Comparison of ENCODE assay signal across 8 cellular contexts in genomic region chr3:47010050-47010712, GRCh38. TPM values are rescaled to one million over a fixed set of nuclear protein-coding genes. Genes with fewer than 3 reads are reported as not detected.
DNase-seq lines count a peak whose midpoint lies in the region; ATAC-seq and TF ChIP-seq lines count a peak whose summit lies in the region.

No MANE protein-coding gene starts in this region.

- H3K36me3 Mint-ChIP-seq in activated naive CD4-positive, alpha-beta T cell treated with anti-CD3 and anti-CD28 coated beads for 36 hours (ENCODE audit: low read depth), result peaks cover 10% of the 10 kb centered on the region
- H3K36me3 Mint-ChIP-seq in activated naive CD4-positive, alpha-beta T cell treated with anti-CD3 and anti-CD28 coated beads, Interleukin-2, amount 50 U/mL, for 72 hours, result peaks cover 0 to 7% of the 10 kb centered on the region in 2 donors

- H3K27ac ChIP-seq in coronary artery (peak overlapping the region; percentile 88 to 92), mesodermal cell (ENCODE audit: low read depth, low read length, severe bottlenecking) (peak overlapping the region; percentile 91), upper lobe of left lung (peak overlapping the region; percentile 86 to 91 (median 88))

- no peak for ATAC-seq in activated naive CD4-positive, alpha-beta T cell treated with anti-CD3 and anti-CD28 coated beads, Interleukin-2, amount 50 U/mL, for 72 hours
- ATAC-seq in upper lobe of left lung (ENCODE audit: low FRiP score in 2 of 2) (no peak), HG03095 (IDR thresholded peaks at IDR 0.05; ENCODE audit: unreplicated experiment) (no peak)

- intact Hi-C loops in activated naive CD4-positive, alpha-beta T cell treated with anti-CD3 and anti-CD28 coated beads for 36 hours (cut with micrococcal nuclease), result no loop called here

- H3K36me3 ChIP-seq in mesodermal cell (ENCODE audit: control insufficient read depth, insufficient read depth, low read length) (peaks cover 7% of the 10 kb centered on the region), upper lobe of left lung (peaks cover 3 to 56% (median 24%) of the 10 kb centered on the region in 4 donors)

- H3K4me3 ChIP-seq in coronary artery, result peak overlapping the region; percentile 79
- H3K4me3 ChIP-seq in mesodermal cell (ENCODE audit: extremely low read depth, insufficient read depth, low read length, poor library complexity, severe bottlenecking), result peak overlapping the region; percentile 28
- H3K4me3 ChIP-seq in upper lobe of left lung, result peak overlapping the region; percentile 41 to 71 (median 54)

- H3K9me3 ChIP-seq in mesodermal cell (ENCODE audit: control insufficient read depth, low read length) (no peaks in the 10 kb centered on the region), upper lobe of left lung (no peaks in the 10 kb centered on the region)

- CTCF ChIA-PET in activated naive CD4-positive, alpha-beta T cell treated with anti-CD3 and anti-CD28 coated beads for 36 hours (lab: Charles Lee), result no interaction called here

- peak; percentile 12 for DNase-seq in activated naive CD4-positive, alpha-beta T cell treated with anti-CD3 and anti-CD28 coated beads for 36 hours
- DNase-seq in activated naive CD4-positive, alpha-beta T cell treated with anti-CD3 and anti-CD28 coated beads, Interleukin-2, amount 50 U/mL, for 72 hours (ENCODE audit: low spot score in 2 of 2), result no peak
- DNase-seq in coronary artery (ENCODE audit: low spot score) (peak; percentile 77), upper lobe of left lung (peak in 1 of 2 donors; percentile 57), NCI-H226 (no peak), DMS114 treated with DMSO at 0.1 percent for 48 hours (lab: John Stamatoyannopoulos, UW; ENCODE audit: unreplicated experiment) (no peak)

- H3K27ac Mint-ChIP-seq in activated naive CD4-positive, alpha-beta T cell treated with anti-CD3 and anti-CD28 coated beads for 36 hours, result peak overlapping the region; percentile 36
- H3K27ac Mint-ChIP-seq in activated naive CD4-positive, alpha-beta T cell treated with anti-CD3 and anti-CD28 coated beads, Interleukin-2, amount 50 U/mL, for 72 hours, result peak overlapping the region in 1 of 2 donors; percentile 88

- 72 to 80% methylated on average over 11 to 14 of the region's 27 CpGs for WGBS in mesodermal cell (ENCODE audit: insufficient coverage in 2 of 2), 2 experiments
- WGBS in upper lobe of left lung, 2 donors, result 70 to 84% methylated on average over 16 to 27 of the region's 27 CpGs

- H3K4me1 Mint-ChIP-seq in activated naive CD4-positive, alpha-beta T cell treated with anti-CD3 and anti-CD28 coated beads for 36 hours (ENCODE audit: low read depth), result peaks cover 2% of the 10 kb centered on the region

- H3K4me3 Mint-ChIP-seq in activated naive CD4-positive, alpha-beta T cell treated with anti-CD3 and anti-CD28 coated beads for 36 hours, result peak overlapping the region; percentile 45

- H3K4me1 ChIP-seq in mesodermal cell (ENCODE audit: control insufficient read depth, insufficient read depth, low read length, poor library complexity, severe bottlenecking), result peaks cover 5% of the 10 kb centered on the region
- peaks cover 11 to 20% (median 14%) of the 10 kb centered on the region in 4 donors for H3K4me1 ChIP-seq in upper lobe of left lung

- TF ChIP-seq CTCF in coronary artery (IDR thresholded peaks at IDR 0.05) (no peak), upper lobe of left lung (IDR thresholded peaks at IDR 0.05) (peak in 1 of 6 experiments; percentile 16)

- no peaks in the 10 kb centered on the region for H3K27me3 Mint-ChIP-seq in activated naive CD4-positive, alpha-beta T cell treated with anti-CD3 and anti-CD28 coated beads for 36 hours (ENCODE audit: low read depth)

- no peak for TF ChIP-seq EP300 in upper lobe of left lung (IDR thresholded peaks at IDR 0.05)

- no peaks in the 10 kb centered on the region for H3K27me3 ChIP-seq in upper lobe of left lung

- H3K9me3 Mint-ChIP-seq in activated naive CD4-positive, alpha-beta T cell treated with anti-CD3 and anti-CD28 coated beads for 36 hours, result no peaks in the 10 kb centered on the region
- no peaks in the 10 kb centered on the region for H3K9me3 Mint-ChIP-seq in activated naive CD4-positive, alpha-beta T cell treated with anti-CD3 and anti-CD28 coated beads, Interleukin-2, amount 50 U/mL, for 72 hours

- no peak for TF ChIP-seq POLR2A in upper lobe of left lung (IDR thresholded peaks at IDR 0.05)

RNA-seq across cellular contexts. Expression of gene NBEAL2, which starts 30.7 kb away (rescaled TPM):
- 10 to 100 TPM; 85.0 to 92.4 TPM for total RNA-seq in activated naive CD4-positive, alpha-beta T cell treated with anti-CD3 and anti-CD28 coated beads for 36 hours
- 100 to 1,000 TPM in 1 of 2 donors, 10 to 100 TPM in 1; 75.7 to 122 TPM for total RNA-seq in activated naive CD4-positive, alpha-beta T cell treated with anti-CD3 and anti-CD28 coated beads, Interleukin-2, amount 50 U/mL, for 72 hours
- polyA plus RNA-seq in mesodermal cell (2013, experiment 1 of 2), result 25.5 TPM
- 18.9 TPM for polyA plus RNA-seq in mesodermal cell (2013, experiment 2 of 2)
- 100 to 1,000 TPM in 5 of 6 donors, 10 to 100 TPM in 1; 94.7 to 436 (median 163) TPM for total RNA-seq in upper lobe of left lung

RNA-seq across cellular contexts. Expression of gene CCDC12, which starts 33.6 kb away (rescaled TPM):
- total RNA-seq in activated naive CD4-positive, alpha-beta T cell treated with anti-CD3 and anti-CD28 coated beads for 36 hours, result 10 to 100 TPM; 37.6 to 43.0 TPM
- 10 to 100 TPM; 49.3 to 55.2 TPM for total RNA-seq in activated naive CD4-positive, alpha-beta T cell treated with anti-CD3 and anti-CD28 coated beads, Interleukin-2, amount 50 U/mL, for 72 hours
- polyA plus RNA-seq in mesodermal cell (2013, experiment 1 of 2), result 34.0 TPM
- 32.3 TPM for polyA plus RNA-seq in mesodermal cell (2013, experiment 2 of 2)
- 10 to 100 TPM; 42.3 to 93.2 (median 69.8) TPM for total RNA-seq in upper lobe of left lung

Comparison
In these comparisons a context has a peak if more than half of its experiments do, and no peak if none do; other contexts are left out.
1. DNase-seq: peak in activated naive CD4-positive, alpha-beta T cell treated with anti-CD3 and anti-CD28 coated beads for 36 hours (single experiment) and coronary artery (single experiment); none in activated naive CD4-positive, alpha-beta T cell treated with anti-CD3 and anti-CD28 coated beads, Interleukin-2, amount 50 U/mL, for 72 hours (0 of 2), NCI-H226 (single experiment) and DMS114 treated with DMSO at 0.1 percent for 48 hours (single experiment).
2. H3K4me3 ChIP-seq: peak in every context shown above with its lines; median percentile 79 in coronary artery; 54 in upper lobe of left lung; 28 in mesodermal cell.
3. Peak in every context shown above with its lines, with median percentiles within 50 percentile points of each other: H3K27ac ChIP-seq.